13 cellular contexts compared by ENCODE assay signal in genomic region chr1:32151319-32151787, GRCh38. TPM values are rescaled to one million over a fixed set of nuclear protein-coding genes. Genes with fewer than 3 reads are reported as not detected.
DNase-seq lines count a peak whose midpoint lies in the region; ATAC-seq and TF ChIP-seq lines count a peak whose summit lies in the region.
"Had no signal": no experiment of that assay in that cellular context is flagged by ENCODE, and none has a peak within 500 bp of the region (broad histone marks: within the 10 kb centered on the region; RNA-seq: fewer than 3 reads in every experiment).

No MANE protein-coding gene starts in this region.

- DNase-seq in EL (peak; percentile 83), NCI-H2171 treated with DMSO at 0.1 percent for 48 hours (lab: John Stamatoyannopoulos, UW) (peak; percentile 75), cerebellar cortex (ENCODE audit: low spot score) (peak; percentile 30), omental fat pad (ENCODE audit: low spot score) (no peak), AML-193 (lab: John Stamatoyannopoulos, UW) (no peak), activated T-cell treated with anti-CD3 and anti-CD28 coated beads for 4 hours (no peak)
- DNase-seq: MV-4-11; stimulated activated CD4-positive, alpha-beta T cell treated with anti-CD3 and anti-CD28 coated beads, Interleukin-4, amount 100 ng/mL, for 4 hours had no signal

- TF ChIP-seq CTCF in omental fat pad (IDR thresholded peaks at IDR 0.05): no peak

- ATAC-seq in omental fat pad (ENCODE audit: low FRiP score) (peak; percentile 57), GM21723 (IDR thresholded peaks at IDR 0.05; ENCODE audit: unreplicated experiment) (no peak), GM19351 (IDR thresholded peaks at IDR 0.05; ENCODE audit: unreplicated experiment) (no peak)

RNA-seq across cellular contexts. Expression of gene TXLNA, which starts 28.1 kb away (rescaled TPM):
- total RNA-seq in omental fat pad: 10 to 100 TPM; 41.9 to 80.8 (median 49.0) TPM

RNA-seq across cellular contexts. Expression of gene KPNA6, which starts 43.5 kb away (rescaled TPM):
- 10 to 100 TPM; 35.3 to 51.2 (median 39.1) TPM for total RNA-seq in omental fat pad

RNA-seq across cellular contexts. Expression of gene CCDC28B, which starts 49.0 kb away (rescaled TPM):
- total RNA-seq in omental fat pad: 1 to 10 TPM; 2.6 to 5.5 (median 3.1) TPM

RNA-seq across cellular contexts. Expression of gene IQCC, which starts 54.1 kb away (rescaled TPM):
- 1 to 10 TPM in 3 of 4 donors, under 1 TPM in 1; 0.60 to 1.9 (median 1.2) TPM for total RNA-seq in omental fat pad
- total RNA-seq: vagina had no signal

RNA-seq across cellular contexts. Expression of gene DCDC2B, which starts 57.5 kb away (rescaled TPM):
- not detected for total RNA-seq in omental fat pad
- total RNA-seq: mononuclear cell, SJSA1, vagina had no signal

Comparison
In these comparisons a context has a peak if more than half of its experiments do, and no peak if none do; other contexts are left out.
1. DNase-seq: peak in EL (single experiment), NCI-H2171 treated with DMSO at 0.1 percent for 48 hours (single experiment) and cerebellar cortex (single experiment); none in omental fat pad (single experiment), AML-193 (0 of 2) and activated T-cell treated with anti-CD3 and anti-CD28 coated beads for 4 hours (single experiment).